ENCODE assay signal across 8 cellular contexts in genomic region chr5:116574682-116575634, GRCh38. TPM values are rescaled to one million over a fixed set of nuclear protein-coding genes. Genes with fewer than 3 reads are reported as not detected.
DNase-seq lines count a peak whose midpoint lies in the region; ATAC-seq, FAIRE-seq and TF ChIP-seq lines count a peak whose summit lies in the region.

Gene SEMA6A (minus strand): TSS chr5:116574823. CDS start chr5:116504944, 69,879 bp downstream.

- DNase-seq in AG04450 (ENCODE audit: low read depth, low spot score) = peak; percentile 44
- peak; percentile 55 for DNase-seq in NCI-H2029 treated with DMSO at 0.1 percent for 48 hours (lab: John Stamatoyannopoulos, UW)
- peak; percentile 90 to 97 for DNase-seq in lung microvascular endothelial cell (ENCODE audit: low read depth in 2 of 2)
- DNase-seq in stimulated activated CD8-positive, alpha-beta memory T cell treated with anti-CD3 and anti-CD28 coated beads, Interleukin-12 subunit alpha, Interleukin-12 subunit beta, amount 100 ng/mL, for 24 hours (ENCODE audit: extremely low read depth) = peak; percentile 8

- peak within 1 kb of the TSS; percentile 66 for H3K4me3 ChIP-seq in AG04450 (ENCODE audit: low read depth, low read length)

- H3K27ac ChIP-seq in AG04450 (ENCODE audit: low read depth, low read length) = no peak within 1 kb of the TSS

- peaks cover 51% of the 10 kb centered on the region for H3K27me3 ChIP-seq in AG04450 (ENCODE audit: control insufficient read depth, insufficient read depth, low read length)

- TF ChIP-seq CTCF in AG04450 (IDR thresholded peaks at IDR 0.05; ENCODE audit: low read depth, low read length) = no peak

- FAIRE-seq in endometrium (lab: Jason Lieb, UNC) = peak; percentile 35

- H3K9me3 ChIP-seq in AG04450 (ENCODE audit: control insufficient read depth, insufficient read depth, low read length) = peaks cover 12% of the 10 kb centered on the region; the same call in 1 of the 2 replicates

- POLR2A ChIA-PET in AG04450 (lab: Yijun Ruan, JAX) = no interaction called here

- CTCF ChIA-PET in AG04450 (lab: Charles Lee) = interaction anchor here (0.6 to 1.5 kb wide), 4 partner anchors 302 to 1835 kb away, joined by 3 to 8 read pairs (median 4); no protein-coding TSS in a partner anchor

- ATAC-seq in GM18517 (IDR thresholded peaks at IDR 0.05; ENCODE audit: unreplicated experiment) (peak; percentile 60), HG02973 (IDR thresholded peaks at IDR 0.05; ENCODE audit: unreplicated experiment) (peak; percentile 62)
- ATAC-seq in activated CD4-positive, CD25-positive, alpha-beta regulatory T cell treated with anti-CD3 and anti-CD28 coated beads, Interleukin-2, amount 50 U/mL, for 24 hours = peak; percentile 62 to 64

RNA-seq across cellular contexts. Expression of gene SEMA6A, which starts in this region (rescaled TPM):
- polyA plus RNA-seq in AG04450 (2011; rRNA removed) = 0.17 and 0.30 TPM in 2 replicates
- 0.09 and 0.17 TPM in 2 replicates for polyA minus RNA-seq in AG04450 (2011; rRNA and poly(A)+ RNA removed)
- 5.0 and 18.8 TPM in 2 replicates for total RNA-seq in lung microvascular endothelial cell

Comparison
In these comparisons a context has a peak if more than half of its experiments do, and no peak if none do; other contexts are left out.
1. Peak in DNase-seq and H3K4me3 ChIP-seq in AG04450; RNA of the gene not detected or under 1 TPM.
2. DNase-seq: peak in every context shown above with its lines; median percentile 94 in lung microvascular endothelial cell; 55 in NCI-H2029 treated with DMSO at 0.1 percent for 48 hours; 44 in AG04450; 8 in stimulated activated CD8-positive, alpha-beta memory T cell treated with anti-CD3 and anti-CD28 coated beads, Interleukin-12 subunit alpha, Interleukin-12 subunit beta, amount 100 ng/mL, for 24 hours.